23 cellular contexts compared by ENCODE assay signal in the genomic region with DNA sequence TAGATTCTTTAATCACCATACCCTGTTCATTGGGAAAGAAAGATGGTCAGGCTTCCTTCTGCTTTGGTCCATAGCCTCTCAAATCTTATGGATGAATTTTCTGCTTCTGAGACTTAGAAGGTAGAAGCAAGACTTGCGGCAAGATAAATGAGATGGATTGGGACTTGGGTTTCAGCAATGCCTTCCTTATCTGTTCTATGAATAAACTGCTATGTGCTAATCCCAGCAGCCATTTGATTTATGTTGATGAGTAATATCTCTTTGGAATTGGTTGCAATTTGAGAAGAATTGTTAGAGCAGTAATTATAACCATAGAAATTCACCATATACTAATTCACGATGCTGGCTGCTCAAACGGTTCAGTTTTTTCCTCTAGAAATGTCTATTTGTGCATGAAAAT. TPM values are rescaled to one million over a fixed set of nuclear protein-coding genes. Genes with fewer than 3 reads are reported as not detected.
"Had no signal": no experiment of that assay in that cellular context is flagged by ENCODE, and none has a peak within 500 bp of the region (broad histone marks: within the 10 kb centered on the region; RNA-seq: fewer than 3 reads in every experiment).

No MANE protein-coding gene starts in this region.

- DNase-seq: activated CD4-positive, alpha-beta T cell treated with anti-CD3 and anti-CD28 coated beads, Interleukin-2, amount 10 ng/mL, durations not matched to agents 7 days and 5 days; activated CD8-positive, alpha-beta memory T cell treated with anti-CD3 and anti-CD28 coated beads, Interleukin-2, amount 50 U/mL, for 48 hours; activated gamma-delta T cell treated with Interleukin-2 at 50 U/mL for 16 hours; activated T-cell treated with anti-CD3 and anti-CD28 coated beads, Interleukin-2, amount 50 U/mL, for 72 hours; body of pancreas; central memory CD4-positive, alpha-beta T cell; erythroblast; left cardiac atrium; mesendoderm; naive thymus-derived CD8-positive, alpha-beta T cell; retina; stimulated activated CD4-positive, alpha-beta T cell treated with anti-CD3 and anti-CD28 coated beads, Interleukin-12 subunit alpha, Interleukin-12 subunit beta, amount 100 ng/mL, for 4 hours; stimulated activated CD4-positive, alpha-beta T cell treated with anti-CD3 and anti-CD28 coated beads, Interleukin-1b, Interleukin-23, amount 100 ng/mL, for 48 hours; stimulated activated naive CD4-positive, alpha-beta T cell treated with Interleukin-2 at 50 U/mL for 16 hours; tibial artery had no signal

- FAIRE-seq: endometrium, islet of Langerhans had no signal

- H3K4me1 ChIP-seq: adrenal gland, body of pancreas had no signal

- H3K4me2 ChIP-seq: hepatocyte had no signal

- H3K27me3 Mint-ChIP-seq: activated CD4-positive, alpha-beta T cell treated with anti-CD3 and anti-CD28 coated beads, Interleukin-2, amount 10 ng/mL, durations not matched to agents 7 days and 5 days; naive thymus-derived CD8-positive, alpha-beta T cell had no signal

- H3K4me3 ChIP-seq: adrenal gland, body of pancreas, coronary artery, hepatocyte, tibial artery had no signal

- H3K36me3 Mint-ChIP-seq: activated naive CD4-positive, alpha-beta T cell treated with anti-CD3 and anti-CD28 coated beads, Interleukin-2, amount 50 U/mL, for 72 hours had no signal

- H3K27me3 ChIP-seq: adrenal gland, body of pancreas, hepatocyte, neutrophil, tibial artery had no signal

- H3K27ac ChIP-seq: adrenal gland, body of pancreas, coronary artery, hepatocyte, neutrophil, tibial artery had no signal

- H3K9me3 ChIP-seq: adrenal gland, body of pancreas, neutrophil, tibial artery had no signal

- H3K27ac Mint-ChIP-seq: activated CD4-positive, alpha-beta T cell treated with anti-CD3 and anti-CD28 coated beads, Interleukin-2, amount 10 ng/mL, durations not matched to agents 7 days and 5 days; activated naive CD4-positive, alpha-beta T cell treated with anti-CD3 and anti-CD28 coated beads, Interleukin-2, amount 50 U/mL, for 72 hours; activated T-cell treated with anti-CD3 and anti-CD28 coated beads, Interleukin-2, amount 50 U/mL, for 72 hours; naive thymus-derived CD8-positive, alpha-beta T cell; T-helper 1 cell treated with Interleukin-12 subunit alpha and Interleukin-12 subunit beta and Interleukin-4 antibody, amounts not matched to agents 30 μg/mL and 1 μg/mL, for 36 hours had no signal

- H3K36me3 ChIP-seq: adrenal gland, neutrophil, tibial artery had no signal

- H3K4me3 Mint-ChIP-seq: activated CD4-positive, alpha-beta T cell treated with anti-CD3 and anti-CD28 coated beads, Interleukin-2, amount 10 ng/mL, durations not matched to agents 7 days and 5 days; activated T-cell treated with anti-CD3 and anti-CD28 coated beads, Interleukin-2, amount 50 U/mL, for 72 hours; naive thymus-derived CD8-positive, alpha-beta T cell; T-helper 1 cell treated with Interleukin-12 subunit alpha and Interleukin-12 subunit beta and Interleukin-4 antibody, amounts not matched to agents 30 μg/mL and 1 μg/mL, for 36 hours had no signal

- H3K79me2 ChIP-seq: hepatocyte had no signal

- H2AFZ ChIP-seq: hepatocyte had no signal

- ATAC-seq: activated naive CD4-positive, alpha-beta T cell treated with anti-CD3 and anti-CD28 coated beads, Interleukin-2, amount 50 U/mL, for 72 hours; activated T-cell treated with anti-CD3 and anti-CD28 coated beads, Interleukin-2, amount 50 U/mL, for 72 hours; body of pancreas; left cardiac atrium; naive thymus-derived CD8-positive, alpha-beta T cell had no signal

- H3K9me3 Mint-ChIP-seq: activated naive CD4-positive, alpha-beta T cell treated with anti-CD3 and anti-CD28 coated beads, Interleukin-2, amount 50 U/mL, for 72 hours; activated T-cell treated with anti-CD3 and anti-CD28 coated beads, Interleukin-2, amount 50 U/mL, for 72 hours; naive thymus-derived CD8-positive, alpha-beta T cell; T-helper 1 cell treated with Interleukin-12 subunit alpha and Interleukin-12 subunit beta and Interleukin-4 antibody, amounts not matched to agents 30 μg/mL and 1 μg/mL, for 36 hours had no signal

RNA-seq across cellular contexts. Expression of a gene that starts 48.3 kb away (rescaled TPM):
- total RNA-seq: body of pancreas had no signal
